Comparison of ENCODE assay signal across 8 cellular contexts in genomic region chr12:98595152-98595988, GRCh38. TPM values are rescaled to one million over a fixed set of nuclear protein-coding genes. Genes with fewer than 3 reads are reported as not detected.
DNase-seq lines count a peak whose midpoint lies in the region; ATAC-seq and TF ChIP-seq lines count a peak whose summit lies in the region.

No MANE protein-coding gene starts in this region.

- ATAC-seq in foreskin keratinocyte, result no peak

- intact Hi-C loops in activated CD4-positive, alpha-beta T cell treated with anti-CD3 and anti-CD28 coated beads, Interleukin-2, amount 10 ng/mL, durations not matched to agents 24 days and 14 days (cut with micrococcal nuclease), result loop anchor here (2.0 kb wide), 1 partner anchor 145 kb away; no protein-coding TSS in a partner anchor

- H3K4me1 ChIP-seq in foreskin keratinocyte (no peaks in the 10 kb centered on the region), skeletal muscle tissue (ENCODE audit: control insufficient read depth in 3 of 3, insufficient read depth in 3 of 3, low read length in 3 of 3) (peaks cover 12 to 16% (median 13%) of the 10 kb centered on the region in 3 donors)

- TF ChIP-seq CTCF in WI38 (IDR thresholded peaks at IDR 0.05; ENCODE audit: low read depth, low read length) (no peak), foreskin keratinocyte (conservative IDR thresholded peaks at IDR 0.05) (no peak)

- peaks cover 58% of the 10 kb centered on the region for H3K36me3 Mint-ChIP-seq in activated CD4-positive, alpha-beta T cell treated with anti-CD3 and anti-CD28 coated beads, Interleukin-2, amount 10 ng/mL, durations not matched to agents 24 days and 14 days (ENCODE audit: low read depth)

- peaks cover 33 to 41% (median 40%) of the 10 kb centered on the region in 3 donors for H3K36me3 ChIP-seq in skeletal muscle tissue (ENCODE audit: control insufficient read depth in 3 of 3, insufficient read depth in 3 of 3, low read length in 3 of 3)

- no peaks in the 10 kb centered on the region for H3K9me3 ChIP-seq in skeletal muscle tissue (ENCODE audit: control insufficient read depth in 3 of 3, low read length in 3 of 3)

- peak overlapping the region; percentile 99 to 100 (median 100) for H3K9ac ChIP-seq in skeletal muscle tissue (ENCODE audit: low read depth in 1 of 3, low read length in 3 of 3)

- H3K4me1 Mint-ChIP-seq in activated CD4-positive, alpha-beta T cell treated with anti-CD3 and anti-CD28 coated beads, Interleukin-2, amount 10 ng/mL, durations not matched to agents 24 days and 14 days, result peaks cover 21% of the 10 kb centered on the region

- peak overlapping the region; percentile 99 for H3K27ac Mint-ChIP-seq in activated CD4-positive, alpha-beta T cell treated with anti-CD3 and anti-CD28 coated beads, Interleukin-2, amount 10 ng/mL, durations not matched to agents 24 days and 14 days

- H3K4me3 Mint-ChIP-seq in activated CD4-positive, alpha-beta T cell treated with anti-CD3 and anti-CD28 coated beads, Interleukin-2, amount 10 ng/mL, durations not matched to agents 24 days and 14 days, result peak overlapping the region; percentile 98

- no peaks in the 10 kb centered on the region for H3K27me3 ChIP-seq in foreskin keratinocyte
- H3K27me3 ChIP-seq in skeletal muscle tissue (ENCODE audit: control insufficient read depth in 3 of 3, insufficient read depth in 3 of 3, low read length in 3 of 3), result no peaks in the 10 kb centered on the region

- H3K4me3 ChIP-seq in WI38 (ENCODE audit: low read depth, low read length) (peak overlapping the region; percentile 92), skeletal muscle tissue (ENCODE audit: low read length in 3 of 3) (peak overlapping the region; percentile 87 to 99 (median 98))

- peaks cover 1% of the 10 kb centered on the region for H3K27me3 Mint-ChIP-seq in activated CD4-positive, alpha-beta T cell treated with anti-CD3 and anti-CD28 coated beads, Interleukin-2, amount 10 ng/mL, durations not matched to agents 24 days and 14 days

- DNase-seq in activated CD4-positive, alpha-beta T cell treated with anti-CD3 and anti-CD28 coated beads, Interleukin-2, amount 10 ng/mL, durations not matched to agents 24 days and 14 days, result peak; percentile 63
- no peak for DNase-seq in activated CD4-positive, alpha-beta T cell treated with anti-CD3 and anti-CD28 coated beads, Interleukin-2, amount 50 U/mL, for 1 hour
- DNase-seq in foreskin keratinocyte (peak in 1 of 2 donors; percentile 62), KG1 (lab: John Stamatoyannopoulos, UW) (no peak), RPMI8226 (no peak), anterior cingulate cortex (lab: John Stamatoyannopoulos, UW) (no peak)

- H3K27ac ChIP-seq in foreskin keratinocyte (peak overlapping the region; percentile 92), skeletal muscle tissue (ENCODE audit: low read depth, low read length) (peak overlapping the region; percentile 98)

- no peaks in the 10 kb centered on the region for H3K9me3 Mint-ChIP-seq in activated CD4-positive, alpha-beta T cell treated with anti-CD3 and anti-CD28 coated beads, Interleukin-2, amount 10 ng/mL, durations not matched to agents 24 days and 14 days

RNA-seq across cellular contexts. Expression of gene SLC25A3, which starts 1.9 kb away (rescaled TPM):
- 598 and 612 TPM in 2 replicates for total RNA-seq in activated CD4-positive, alpha-beta T cell treated with anti-CD3 and anti-CD28 coated beads, Interleukin-2, amount 10 ng/mL, durations not matched to agents 24 days and 14 days
- total RNA-seq in foreskin keratinocyte (624 and 626 TPM in 2 replicates), skeletal muscle tissue (666 TPM)
- 596 and 642 TPM in 2 replicates for polyA plus RNA-seq in foreskin keratinocyte

RNA-seq across cellular contexts. Expression of gene IKBIP, which starts 49.2 kb away (rescaled TPM):
- 35.0 and 36.9 TPM in 2 replicates for total RNA-seq in activated CD4-positive, alpha-beta T cell treated with anti-CD3 and anti-CD28 coated beads, Interleukin-2, amount 10 ng/mL, durations not matched to agents 24 days and 14 days
- total RNA-seq in foreskin keratinocyte, result 50.5 and 52.7 TPM in 2 replicates
- 37.0 and 38.2 TPM in 2 replicates for polyA plus RNA-seq in foreskin keratinocyte
- 11.5 TPM for total RNA-seq in skeletal muscle tissue

RNA-seq across cellular contexts. Expression of gene APAF1, which starts 49.7 kb away (rescaled TPM):
- total RNA-seq in activated CD4-positive, alpha-beta T cell treated with anti-CD3 and anti-CD28 coated beads, Interleukin-2, amount 10 ng/mL, durations not matched to agents 24 days and 14 days, result 19.9 and 20.7 TPM in 2 replicates
- total RNA-seq in foreskin keratinocyte, result 17.0 and 18.6 TPM in 2 replicates
- polyA plus RNA-seq in foreskin keratinocyte, result 4.9 and 6.8 TPM in 2 replicates
- 39.1 TPM for total RNA-seq in skeletal muscle tissue
